Comparison of ENCODE assay signal across 8 cellular contexts in the genomic region with DNA sequence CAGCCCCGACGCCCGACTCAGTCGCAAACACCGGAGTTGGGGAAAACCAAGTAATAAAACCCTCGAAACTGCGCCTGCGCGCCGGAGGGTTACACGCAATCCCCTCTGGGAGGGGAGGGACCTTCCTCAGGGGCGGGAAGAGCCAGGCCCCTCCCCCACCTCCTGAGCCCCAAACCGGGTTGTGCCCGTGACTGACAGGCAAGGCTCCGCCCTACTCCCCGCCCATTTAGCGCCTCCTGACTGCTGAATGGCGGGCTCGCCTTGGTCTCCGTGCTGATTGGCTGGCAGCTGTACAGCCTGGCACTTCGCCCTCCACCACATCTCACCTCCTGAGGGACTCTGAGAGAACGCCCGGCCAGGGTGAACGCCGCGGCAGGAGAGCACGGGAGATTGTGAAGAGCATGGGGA. TPM values are rescaled to one million over a fixed set of nuclear protein-coding genes. Genes with fewer than 3 reads are reported as not detected.
DNase-seq lines count a peak whose midpoint lies in the region; ATAC-seq and TF ChIP-seq lines count a peak whose summit lies in the region.

TSS of gene PRDM9 (plus strand) at position 332 of the 408 bp plus-strand sequence. CDS start 1,425 bp downstream, outside the sequence.

- H2AFZ ChIP-seq in GM23338 (peak within 1 kb of the TSS; percentile 95), fibroblast of lung (ENCODE audit: low read length) (no peak within 1 kb of the TSS)

- no peak for TF ChIP-seq CTCF in GM23338 (conservative IDR thresholded peaks at IDR 0.05; ENCODE audit: low read depth in 2 of 2)
- no peak for TF ChIP-seq CTCF in fibroblast of lung (conservative IDR thresholded peaks at IDR 0.05 in 1 of 2, IDR thresholded peaks at IDR 0.05 in 1 of 2; ENCODE audit: low read depth in 1 of 2, low read length in 2 of 2)
- no peak for TF ChIP-seq CTCF in progenitor cell of endocrine pancreas (IDR thresholded peaks at IDR 0.05; ENCODE audit: unreplicated experiment)
- TF ChIP-seq CTCF in coronary artery (IDR thresholded peaks at IDR 0.05), result no peak
- TF ChIP-seq CTCF in osteocyte (IDR thresholded peaks at IDR 0.05), result no peak

- H3K27me3 Mint-ChIP-seq in GM23338 (ENCODE audit: insufficient read depth, low read depth, poor library complexity) (peaks cover 2% of the 10 kb centered on the region), progenitor cell of endocrine pancreas (no peaks in the 10 kb centered on the region), osteocyte (ENCODE audit: unreplicated experiment) (no peaks in the 10 kb centered on the region)

- DNase-seq in GM23338 (ENCODE audit: low spot score) (peak; percentile 79), NCI-H526 treated with DMSO at 0.1 percent for 48 hours (lab: John Stamatoyannopoulos, UW) (peak; percentile 87), fibroblast of lung (ENCODE audit: low read depth in 2 of 2) (peak; percentile 0 to 86), progenitor cell of endocrine pancreas (ENCODE audit: low spot score, unreplicated experiment) (no peak), NCI-H2081 (lab: John Stamatoyannopoulos, UW) (no peak), coronary artery (ENCODE audit: low spot score) (no peak), osteocyte (ENCODE audit: extremely low spot score, unreplicated experiment) (no peak)

- H3K36me3 Mint-ChIP-seq in GM23338 (ENCODE audit: low read depth) (peaks cover 9% of the 10 kb centered on the region), progenitor cell of endocrine pancreas (ENCODE audit: insufficient read depth) (peaks cover 1% of the 10 kb centered on the region), osteocyte (ENCODE audit: unreplicated experiment) (no peaks in the 10 kb centered on the region)

- H3K4me1 Mint-ChIP-seq in GM23338 (peaks cover 2% of the 10 kb centered on the region; the same call in 2 of the 3 replicates), progenitor cell of endocrine pancreas (ENCODE audit: low read depth) (no peaks in the 10 kb centered on the region), osteocyte (ENCODE audit: unreplicated experiment) (no peaks in the 10 kb centered on the region)

- H4K20me1 ChIP-seq in GM23338 (replicated peaks; ENCODE audit: insufficient read depth) (no peaks in the 10 kb centered on the region), fibroblast of lung (ENCODE audit: control insufficient read depth, extremely low read depth, insufficient read depth, low read length) (no peaks in the 10 kb centered on the region)

- no peaks in the 10 kb centered on the region for H3K36me3 ChIP-seq in GM23338 (ENCODE audit: insufficient read depth)
- H3K36me3 ChIP-seq in fibroblast of lung (ENCODE audit: control insufficient read depth, insufficient read depth, low read length), result no peaks in the 10 kb centered on the region

- H3K4me1 ChIP-seq in GM23338 (ENCODE audit: insufficient read depth) (no peaks in the 10 kb centered on the region), fibroblast of lung (ENCODE audit: control insufficient read depth, extremely low read depth, insufficient read depth, low read length) (no peaks in the 10 kb centered on the region)

- H3K9me2 ChIP-seq in GM23338 (ENCODE audit: insufficient read depth), result no peaks in the 10 kb centered on the region

- H3K27me3 ChIP-seq in GM23338 (ENCODE audit: insufficient read depth) (no peaks in the 10 kb centered on the region), fibroblast of lung (ENCODE audit: control insufficient read depth, insufficient read depth, low read length) (no peaks in the 10 kb centered on the region)

- ATAC-seq in GM23338 (peak; percentile 82), GM18502 (IDR thresholded peaks at IDR 0.05; ENCODE audit: poor library complexity, unreplicated experiment) (no peak)

- peak within 1 kb of the TSS; percentile 39 for H3K4me3 ChIP-seq in GM23338
- H3K4me3 ChIP-seq in fibroblast of lung (replicated peaks in 1 of 4; ENCODE audit: control extremely low read depth in 1 of 4, insufficient read depth in 1 of 4, low read depth in 3 of 4, low read length in 4 of 4), result peak within 1 kb of the TSS in 1 of 4 experiments; percentile 58
- no peak within 1 kb of the TSS for H3K4me3 ChIP-seq in coronary artery

- H3K9me3 ChIP-seq in fibroblast of lung (ENCODE audit: control insufficient read depth, insufficient read depth, low read depth, low read length), result no peaks in the 10 kb centered on the region

- H3K4me3 Mint-ChIP-seq in GM23338, result no peak within 1 kb of the TSS
- H3K4me3 Mint-ChIP-seq in progenitor cell of endocrine pancreas (ENCODE audit: low read depth), result peak within 1 kb of the TSS; percentile 66
- H3K4me3 Mint-ChIP-seq in osteocyte (ENCODE audit: unreplicated experiment), result no peak within 1 kb of the TSS

- H3K79me2 ChIP-seq in GM23338 (replicated peaks; ENCODE audit: insufficient read depth) (no peaks in the 10 kb centered on the region), fibroblast of lung (ENCODE audit: control insufficient read depth, insufficient read depth, low read length) (no peaks in the 10 kb centered on the region)

- peaks cover 10% of the 10 kb centered on the region for H3K9me3 Mint-ChIP-seq in GM23338
- H3K9me3 Mint-ChIP-seq in progenitor cell of endocrine pancreas (ENCODE audit: low read depth), result peaks cover 22% of the 10 kb centered on the region
- H3K9me3 Mint-ChIP-seq in osteocyte (ENCODE audit: unreplicated experiment), result peaks cover 15% of the 10 kb centered on the region

- H3K27ac Mint-ChIP-seq in GM23338 (peak within 1 kb of the TSS; percentile 62; the same call in 1 of the 2 replicates), progenitor cell of endocrine pancreas (peak within 1 kb of the TSS; percentile 88), osteocyte (ENCODE audit: unreplicated experiment) (no peak within 1 kb of the TSS)

- no peaks in the 10 kb centered on the region for H3F3A ChIP-seq in GM23338 (replicated peaks; ENCODE audit: low read depth)

- H3K9ac ChIP-seq in fibroblast of lung (ENCODE audit: insufficient read depth, low read length), result no peak within 1 kb of the TSS

- H3K27ac ChIP-seq in GM23338 (ENCODE audit: low read depth), result no peak within 1 kb of the TSS; the same call in 1 of the 2 replicates
- no peak within 1 kb of the TSS for H3K27ac ChIP-seq in fibroblast of lung (ENCODE audit: insufficient read depth, low read length)
- H3K27ac ChIP-seq in coronary artery, result no peak within 1 kb of the TSS

- H3K4me2 ChIP-seq in GM23338 (peak within 1 kb of the TSS; percentile 66; the same call in 1 of the 2 replicates), fibroblast of lung (ENCODE audit: extremely low read depth, insufficient read depth, low read length) (no peak within 1 kb of the TSS)

TF ChIP-seq in GM23338, 12 proteins besides CTCF, POLR2A, EP300 and RAD21:
- peak; percentile 22; the same call in 1 of the 2 replicates for TF ChIP-seq POLR2AphosphoS5 (IDR thresholded peaks at IDR 0.05; ENCODE audit: low read depth)
- no peak for TF ChIP-seq EZH2 (IDR thresholded peaks at IDR 0.05; ENCODE audit: low read depth, unreplicated experiment)
- TF ChIP-seq STAT1 (IDR thresholded peaks at IDR 0.05; ENCODE audit: unreplicated experiment), result no peak
TF ChIP-seq in GM23338: peak in this region for 1.

RNA-seq across cellular contexts. Expression of gene PRDM9, which starts in this region (rescaled TPM):
- not detected in 2 replicates for total RNA-seq in GM23338 (2014; rRNA removed; shearing (Covaris generic))
- polyA plus RNA-seq in GM23338 (2016; fragmentation: Nextera tagmentation; extraction: Ambion mirVana), result not detected in 2 replicates
- not detected in 2 replicates for total RNA-seq in fibroblast of lung
- polyA plus RNA-seq in fibroblast of lung, result not detected in 2 replicates
- polyA plus RNA-seq in fibroblast of lung (2012), result not detected in 2 replicates
- polyA minus RNA-seq in fibroblast of lung (ENCODE audit: low replicate concordance), result not detected in 2 replicates
- total RNA-seq in progenitor cell of endocrine pancreas, result not detected in 2 replicates
- not detected in 2 replicates for total RNA-seq in osteocyte

Comparison
In these comparisons a context has a peak if more than half of its experiments do, and no peak if none do; other contexts are left out.
1. Peak in DNase-seq, ATAC-seq, H3K4me3 ChIP-seq and H3K4me2 ChIP-seq in GM23338; RNA of the gene not detected or under 1 TPM.
2. Peak in DNase-seq in fibroblast of lung; RNA of the gene not detected or under 1 TPM.